In genomic region chr10:100972904-100973535, GRCh38 we compare ENCODE assay signal across 14 cellular contexts. TPM values are rescaled to one million over a fixed set of nuclear protein-coding genes. Genes with fewer than 3 reads are reported as not detected.
DNase-seq lines count a peak whose midpoint lies in the region; TF ChIP-seq lines count a peak whose summit lies in the region.
"Had no signal": no experiment of that assay in that cellular context is flagged by ENCODE, and none has a peak within 500 bp of the region (broad histone marks: within the 10 kb centered on the region; RNA-seq: fewer than 3 reads in every experiment).

No MANE protein-coding gene starts in this region.

- peaks cover 31% of the 10 kb centered on the region for H3F3A ChIP-seq in neural progenitor cell (ENCODE audit: low read depth)

- no peaks in the 10 kb centered on the region for H3K36me3 ChIP-seq in neural progenitor cell

- H3K27me3 ChIP-seq in neural progenitor cell, result peaks cover 19% of the 10 kb centered on the region

- peaks cover 4% of the 10 kb centered on the region for H4K20me1 ChIP-seq in neural progenitor cell (ENCODE audit: low read depth)

- H3K4me3 ChIP-seq in coronary artery (no peak overlapping the region), neural progenitor cell (no peak overlapping the region)
- H3K4me3 ChIP-seq: GM12878 had no signal

- peaks cover 31% of the 10 kb centered on the region for H3K4me1 Mint-ChIP-seq in neural progenitor cell

- no peaks in the 10 kb centered on the region for H3K36me3 Mint-ChIP-seq in neural progenitor cell

- peaks cover 13% of the 10 kb centered on the region for H3K4me1 ChIP-seq in neural progenitor cell

- no peaks in the 10 kb centered on the region for H3K9me3 Mint-ChIP-seq in neural progenitor cell

- peaks cover 14% of the 10 kb centered on the region for H3K27me3 Mint-ChIP-seq in neural progenitor cell (ENCODE audit: insufficient read depth, low read depth)

- H3K9ac ChIP-seq in neural progenitor cell, result no peak overlapping the region

- H3K27ac ChIP-seq in 22Rv1 (peak overlapping the region; percentile 77; the same call in 1 of the 2 replicates), coronary artery (no peak overlapping the region), neural progenitor cell (no peak overlapping the region)

- TF ChIP-seq CTCF in 22Rv1 (IDR thresholded peaks at IDR 0.05) (no peak), coronary artery (IDR thresholded peaks at IDR 0.05) (no peak), neural progenitor cell (IDR thresholded peaks at IDR 0.05) (no peak)

- no peak overlapping the region for H2AFZ ChIP-seq in neural progenitor cell (replicated peaks)

- H3K9me3 ChIP-seq in neural progenitor cell (ENCODE audit: low read depth), result no peaks in the 10 kb centered on the region

- no peak overlapping the region for H3K27ac Mint-ChIP-seq in neural progenitor cell

- DNase-seq in coronary artery (ENCODE audit: low spot score) (peak; percentile 61), neural progenitor cell (ENCODE audit: low spot score) (no peak), dermis blood vessel endothelial cell (no peak), SK-N-DZ (ENCODE audit: low spot score) (no peak), glomerular visceral epithelial cell (ENCODE audit: extremely low spot score) (no peak)
- DNase-seq: AML-193, DMS53, IMR-90, NCI-H1417 treated with DMSO at 0.1 percent for 48 hours, NCI-H2029, NCI-H510A, NCI-H82 had no signal

- peak overlapping the region; percentile 53 for H3K4me3 Mint-ChIP-seq in neural progenitor cell

- no peaks in the 10 kb centered on the region for H3K79me2 ChIP-seq in neural progenitor cell (ENCODE audit: low read depth)

- no peak overlapping the region for H3K4me2 ChIP-seq in neural progenitor cell

RNA-seq across cellular contexts. Expression of gene SEMA4G, which starts 3.7 kb away (rescaled TPM):
- 2.3 and 5.4 TPM in 2 replicates for total RNA-seq in neural progenitor cell (ENCODE audit: low replicate concordance)
- total RNA-seq in dermis blood vessel endothelial cell, result 1.9 and 2.6 TPM in 2 replicates
- polyA plus RNA-seq in SK-N-DZ (2014; cell fraction: cytosol; rRNA removed), result 3.3 and 5.0 TPM in 2 replicates
- polyA plus RNA-seq in SK-N-DZ (2014; cell fraction: nucleus; rRNA removed), result 7.0 and 7.7 TPM in 2 replicates

RNA-seq across cellular contexts. Expression of gene MRPL43, which starts 14.3 kb away (rescaled TPM):
- total RNA-seq in neural progenitor cell (ENCODE audit: low replicate concordance) (24.5 and 55.8 TPM in 2 replicates), dermis blood vessel endothelial cell (50.4 and 50.6 TPM in 2 replicates)
- 150 and 151 TPM in 2 replicates for polyA plus RNA-seq in SK-N-DZ (2014; cell fraction: cytosol; rRNA removed)
- polyA plus RNA-seq in SK-N-DZ (2014; cell fraction: nucleus; rRNA removed), result 113 and 124 TPM in 2 replicates

RNA-seq across cellular contexts. Expression of gene TWNK, which starts 14.3 kb away (rescaled TPM):
- total RNA-seq in neural progenitor cell (ENCODE audit: low replicate concordance) (6.4 and 7.1 TPM in 2 replicates), dermis blood vessel endothelial cell (7.7 and 8.8 TPM in 2 replicates)
- 15.5 and 19.5 TPM in 2 replicates for polyA plus RNA-seq in SK-N-DZ (2014; cell fraction: cytosol; rRNA removed)
- 10.5 and 23.3 TPM in 2 replicates for polyA plus RNA-seq in SK-N-DZ (2014; cell fraction: nucleus; rRNA removed)

RNA-seq across cellular contexts. Expression of gene LZTS2, which starts 26.6 kb away (rescaled TPM):
- total RNA-seq in neural progenitor cell (ENCODE audit: low replicate concordance) (34.7 and 111 TPM in 2 replicates), dermis blood vessel endothelial cell (43.6 and 57.8 TPM in 2 replicates)
- 84.2 and 97.5 TPM in 2 replicates for polyA plus RNA-seq in SK-N-DZ (2014; cell fraction: cytosol; rRNA removed)
- 135 and 146 TPM in 2 replicates for polyA plus RNA-seq in SK-N-DZ (2014; cell fraction: nucleus; rRNA removed)

RNA-seq across cellular contexts. Expression of gene PDZD7, which starts 57.9 kb away (rescaled TPM):
- total RNA-seq in neural progenitor cell (ENCODE audit: low replicate concordance), result 0.25 TPM in 1 of 2 replicates, not detected in the other
- 0.34 and 0.88 TPM in 2 replicates for total RNA-seq in dermis blood vessel endothelial cell
- polyA plus RNA-seq in SK-N-DZ (2014; cell fraction: cytosol; rRNA removed), result 9.9 and 10.1 TPM in 2 replicates
- 28.3 and 32.8 TPM in 2 replicates for polyA plus RNA-seq in SK-N-DZ (2014; cell fraction: nucleus; rRNA removed)
- total RNA-seq: GM12878 had no signal
